29 cellular contexts compared by ENCODE assay signal in genomic region chr9:8745347-8745746, GRCh38.
"Had no signal": no experiment of that assay in that cellular context is flagged by ENCODE, and none has a peak within 500 bp of the region (broad histone marks: within the 10 kb centered on the region; RNA-seq: fewer than 3 reads in every experiment).

No MANE protein-coding gene starts in this region.

- H3K27me3 Mint-ChIP-seq: effector memory CD8-positive, alpha-beta T cell; memory B cell; naive B cell; natural killer cell treated with Interleukin-12 subunit alpha and Interleukin-12 subunit beta and Interleukin-15 and Interleukin-18, amount 100 ng/mL, for 72 hours; stimulated activated memory B cell treated with anti-CD40 and anti-IgM and Interleukin-4, amounts not matched to agents 10 μg/mL and 1 μg/mL and 100 μg/mL, for 72 hours; stimulated activated naive CD8-positive, alpha-beta T cell treated with anti-CD3 and anti-CD28 coated beads, Interleukin-15, Interleukin-2, amounts not matched to agents 100 ng/mL and 50 ng/mL, for 24 hours had no signal

- H3K36me3 ChIP-seq: esophagus squamous epithelium, heart right ventricle, neural progenitor cell, prostate gland, spleen, thoracic aorta, tibial nerve, upper lobe of left lung had no signal

- H2AFZ ChIP-seq: neural progenitor cell had no signal

- DNase-seq: cortex of kidney; effector memory CD8-positive, alpha-beta T cell; erythroblast; esophagus squamous epithelium; foreskin melanocyte; glutamatergic neuron; heart right ventricle; hippocampal formation; kidney glomerular epithelial cell; mucosa of descending colon; naive B cell; right cardiac atrium; spleen; stimulated activated CD4-positive, alpha-beta T cell treated with anti-CD3 and anti-CD28 coated beads, Interleukin-4, amount 100 ng/mL, for 4 hours; upper lobe of left lung had no signal

- H3K9ac ChIP-seq: neural progenitor cell had no signal

- H3K4me3 ChIP-seq: esophagus squamous epithelium, heart right ventricle, lung, mucosa of descending colon, neural progenitor cell, prostate gland, skin epidermis, spleen, thoracic aorta, tibial nerve, upper lobe of left lung had no signal

- H3K4me3 Mint-ChIP-seq: effector memory CD8-positive, alpha-beta T cell; memory B cell; mesothelial cell of epicardium; naive B cell; natural killer cell treated with Interleukin-12 subunit alpha and Interleukin-12 subunit beta and Interleukin-15 and Interleukin-18, amount 100 ng/mL, for 72 hours; neural progenitor cell; stimulated activated memory B cell treated with anti-CD40 and anti-IgM and Interleukin-4, amounts not matched to agents 10 μg/mL and 1 μg/mL and 100 μg/mL, for 72 hours; stimulated activated naive CD8-positive, alpha-beta T cell treated with anti-CD3 and anti-CD28 coated beads, Interleukin-15, Interleukin-2, amounts not matched to agents 100 ng/mL and 50 ng/mL, for 24 hours had no signal

- H3K27ac ChIP-seq: esophagus squamous epithelium, heart right ventricle, neural progenitor cell, prostate gland, skin epidermis, spleen, thoracic aorta, tibial nerve, upper lobe of left lung had no signal

- H3K9me3 Mint-ChIP-seq: mesothelial cell of epicardium; naive B cell; natural killer cell treated with Interleukin-12 subunit alpha and Interleukin-12 subunit beta and Interleukin-15 and Interleukin-18, amount 100 ng/mL, for 72 hours; stimulated activated memory B cell treated with anti-CD40 and anti-IgM and Interleukin-4, amounts not matched to agents 10 μg/mL and 1 μg/mL and 100 μg/mL, for 72 hours; stimulated activated naive CD8-positive, alpha-beta T cell treated with anti-CD3 and anti-CD28 coated beads, Interleukin-15, Interleukin-2, amounts not matched to agents 100 ng/mL and 50 ng/mL, for 24 hours had no signal

- H3K4me2 ChIP-seq: neural progenitor cell had no signal

- H3K4me1 Mint-ChIP-seq: memory B cell; naive B cell; stimulated activated memory B cell treated with anti-CD40 and anti-IgM and Interleukin-4, amounts not matched to agents 10 μg/mL and 1 μg/mL and 100 μg/mL, for 72 hours had no signal

- H3K27ac Mint-ChIP-seq: effector memory CD8-positive, alpha-beta T cell; memory B cell; mesothelial cell of epicardium; natural killer cell treated with Interleukin-12 subunit alpha and Interleukin-12 subunit beta and Interleukin-15 and Interleukin-18, amount 100 ng/mL, for 72 hours; neural progenitor cell; stimulated activated memory B cell treated with anti-CD40 and anti-IgM and Interleukin-4, amounts not matched to agents 10 μg/mL and 1 μg/mL and 100 μg/mL, for 72 hours; stimulated activated naive CD8-positive, alpha-beta T cell treated with anti-CD3 and anti-CD28 coated beads, Interleukin-15, Interleukin-2, amounts not matched to agents 100 ng/mL and 50 ng/mL, for 24 hours had no signal

- H3K9me3 ChIP-seq: esophagus squamous epithelium, heart right ventricle, mucosa of descending colon, prostate gland, spleen, thoracic aorta, tibial nerve, upper lobe of left lung had no signal

- H3K4me1 ChIP-seq: esophagus squamous epithelium, prostate gland, spleen, tibial nerve, upper lobe of left lung had no signal

- ATAC-seq: effector memory CD8-positive, alpha-beta T cell; heart right ventricle; mucosa of descending colon; natural killer cell treated with Interleukin-12 subunit alpha and Interleukin-12 subunit beta and Interleukin-15 and Interleukin-18, amount 100 ng/mL, for 72 hours; right cardiac atrium; stimulated activated memory B cell treated with anti-CD40 and anti-IgM and Interleukin-4, amounts not matched to agents 10 μg/mL and 1 μg/mL and 100 μg/mL, for 72 hours had no signal

- H3K27me3 ChIP-seq: esophagus squamous epithelium, heart right ventricle, neural progenitor cell, spleen, tibial nerve, upper lobe of left lung had no signal

- H3K36me3 Mint-ChIP-seq: memory B cell; mesothelial cell of epicardium; naive B cell; natural killer cell treated with Interleukin-12 subunit alpha and Interleukin-12 subunit beta and Interleukin-15 and Interleukin-18, amount 100 ng/mL, for 72 hours; stimulated activated memory B cell treated with anti-CD40 and anti-IgM and Interleukin-4, amounts not matched to agents 10 μg/mL and 1 μg/mL and 100 μg/mL, for 72 hours had no signal

- FAIRE-seq: endometrium, islet of Langerhans, urothelium cell line had no signal
